In the genomic region with DNA sequence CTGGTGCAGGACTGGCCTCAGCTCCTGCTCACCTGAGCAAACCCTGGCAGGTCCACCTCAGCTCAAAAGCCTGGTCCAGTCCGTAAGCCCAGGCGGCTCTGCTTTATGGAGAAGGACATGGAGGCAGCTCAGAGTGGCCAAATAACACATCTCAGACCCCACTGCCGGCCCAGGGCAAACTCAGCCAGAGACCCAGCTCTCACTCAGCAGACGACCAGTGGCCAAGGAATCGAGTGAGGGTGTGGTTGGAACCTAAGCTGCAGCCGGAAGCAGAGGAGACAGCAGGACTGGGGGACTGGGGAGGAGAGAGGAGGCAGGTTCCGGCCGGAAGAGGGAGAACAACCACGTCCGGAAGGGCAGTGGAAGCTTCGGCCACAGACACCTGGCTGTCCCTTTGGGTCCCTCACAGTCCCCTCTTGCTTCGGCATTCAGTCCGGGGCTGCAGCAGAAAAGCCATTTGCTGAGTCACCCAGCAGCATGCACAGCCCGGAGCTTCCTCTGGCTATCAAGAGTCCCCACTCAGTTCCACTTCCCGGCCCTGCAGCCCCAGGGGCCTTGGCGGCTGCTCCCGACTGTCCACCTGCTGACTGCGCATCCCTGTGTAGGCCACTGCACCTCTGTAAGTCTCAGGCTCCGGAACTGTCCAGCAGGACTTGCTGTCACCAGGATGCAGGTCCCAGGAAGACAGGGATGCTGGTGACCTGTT, we compare ENCODE assay signal across 1 cellular context.
TF ChIP-seq lines count a peak whose summit lies in the region.

No MANE protein-coding gene starts in this region.

TF ChIP-seq in K562, 482 proteins besides CTCF, POLR2A, EP300 and RAD21 (continued from another document and continues in another):
- TF ChIP-seq, protein P1, sequence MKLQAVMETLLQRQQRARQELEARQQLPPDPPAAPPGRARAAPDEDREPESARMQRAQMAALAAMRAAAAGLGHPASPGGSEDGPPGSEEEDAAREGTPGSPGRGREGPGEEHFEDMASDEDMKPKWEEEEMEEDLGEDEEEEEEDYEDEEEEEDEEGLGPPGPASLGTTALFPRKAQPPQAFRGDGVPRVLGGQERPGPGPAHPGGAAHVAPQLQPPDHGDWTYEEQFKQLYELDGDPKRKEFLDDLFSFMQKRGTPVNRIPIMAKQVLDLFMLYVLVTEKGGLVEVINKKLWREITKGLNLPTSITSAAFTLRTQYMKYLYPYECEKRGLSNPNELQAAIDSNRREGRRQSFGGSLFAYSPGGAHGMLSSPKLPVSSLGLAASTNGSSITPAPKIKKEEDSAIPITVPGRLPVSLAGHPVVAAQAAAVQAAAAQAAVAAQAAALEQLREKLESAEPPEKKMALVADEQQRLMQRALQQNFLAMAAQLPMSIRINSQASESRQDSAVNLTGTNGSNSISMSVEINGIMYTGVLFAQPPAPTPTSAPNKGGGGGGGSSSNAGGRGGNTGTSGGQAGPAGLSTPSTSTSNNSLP (IDR thresholded peaks at IDR 0.05; ENCODE audit: borderline replicate concordance, low read depth, low read length), result no peak
- TF ChIP-seq, protein P2, sequence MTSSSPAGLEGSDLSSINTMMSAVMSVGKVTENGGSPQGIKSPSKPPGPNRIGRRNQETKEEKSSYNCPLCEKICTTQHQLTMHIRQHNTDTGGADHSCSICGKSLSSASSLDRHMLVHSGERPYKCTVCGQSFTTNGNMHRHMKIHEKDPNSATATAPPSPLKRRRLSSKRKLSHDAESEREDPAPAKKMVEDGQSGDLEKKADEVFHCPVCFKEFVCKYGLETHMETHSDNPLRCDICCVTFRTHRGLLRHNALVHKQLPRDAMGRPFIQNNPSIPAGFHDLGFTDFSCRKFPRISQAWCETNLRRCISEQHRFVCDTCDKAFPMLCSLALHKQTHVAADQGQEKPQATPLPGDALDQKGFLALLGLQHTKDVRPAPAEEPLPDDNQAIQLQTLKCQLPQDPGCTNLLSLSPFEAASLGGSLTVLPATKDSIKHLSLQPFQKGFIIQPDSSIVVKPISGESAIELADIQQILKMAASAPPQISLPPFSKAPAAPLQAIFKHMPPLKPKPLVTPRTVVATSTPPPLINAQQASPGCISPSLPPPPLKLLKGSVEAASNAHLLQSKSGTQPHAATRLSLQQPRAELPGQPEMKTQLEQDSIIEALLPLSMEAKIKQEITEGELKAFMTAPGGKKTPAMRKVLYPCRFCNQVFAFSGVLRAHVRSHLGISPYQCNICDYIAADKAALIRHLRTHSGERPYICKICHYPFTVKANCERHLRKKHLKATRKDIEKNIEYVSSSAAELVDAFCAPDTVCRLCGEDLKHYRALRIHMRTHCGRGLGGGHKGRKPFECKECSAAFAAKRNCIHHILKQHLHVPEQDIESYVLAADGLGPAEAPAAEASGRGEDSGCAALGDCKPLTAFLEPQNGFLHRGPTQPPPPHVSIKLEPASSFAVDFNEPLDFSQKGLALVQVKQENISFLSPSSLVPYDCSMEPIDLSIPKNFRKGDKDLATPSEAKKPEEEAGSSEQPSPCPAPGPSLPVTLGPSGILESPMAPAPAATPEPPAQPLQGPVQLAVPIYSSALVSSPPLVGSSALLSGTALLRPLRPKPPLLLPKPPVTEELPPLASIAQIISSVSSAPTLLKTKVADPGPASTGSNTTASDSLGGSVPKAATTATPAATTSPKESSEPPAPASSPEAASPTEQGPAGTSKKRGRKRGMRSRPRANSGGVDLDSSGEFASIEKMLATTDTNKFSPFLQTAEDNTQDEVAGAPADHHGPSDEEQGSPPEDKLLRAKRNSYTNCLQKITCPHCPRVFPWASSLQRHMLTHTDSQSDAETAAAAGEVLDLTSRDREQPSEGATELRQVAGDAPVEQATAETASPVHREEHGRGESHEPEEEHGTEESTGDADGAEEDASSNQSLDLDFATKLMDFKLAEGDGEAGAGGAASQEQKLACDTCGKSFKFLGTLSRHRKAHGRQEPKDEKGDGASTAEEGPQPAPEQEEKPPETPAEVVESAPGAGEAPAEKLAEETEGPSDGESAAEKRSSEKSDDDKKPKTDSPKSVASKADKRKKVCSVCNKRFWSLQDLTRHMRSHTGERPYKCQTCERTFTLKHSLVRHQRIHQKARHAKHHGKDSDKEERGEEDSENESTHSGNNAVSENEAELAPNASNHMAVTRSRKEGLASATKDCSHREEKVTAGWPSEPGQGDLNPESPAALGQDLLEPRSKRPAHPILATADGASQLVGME (CRISPR knock-in tag; IDR thresholded peaks at IDR 0.05), result no peak
- TF ChIP-seq FOXJ2 (tag; IDR thresholded peaks at IDR 0.05), result no peak
- TF ChIP-seq ZSCAN29 (IDR thresholded peaks at IDR 0.05), result no peak
- TF ChIP-seq TAF15 (IDR thresholded peaks at IDR 0.05; ENCODE audit: low read depth, low read length), result no peak
- TF ChIP-seq, protein P3, sequence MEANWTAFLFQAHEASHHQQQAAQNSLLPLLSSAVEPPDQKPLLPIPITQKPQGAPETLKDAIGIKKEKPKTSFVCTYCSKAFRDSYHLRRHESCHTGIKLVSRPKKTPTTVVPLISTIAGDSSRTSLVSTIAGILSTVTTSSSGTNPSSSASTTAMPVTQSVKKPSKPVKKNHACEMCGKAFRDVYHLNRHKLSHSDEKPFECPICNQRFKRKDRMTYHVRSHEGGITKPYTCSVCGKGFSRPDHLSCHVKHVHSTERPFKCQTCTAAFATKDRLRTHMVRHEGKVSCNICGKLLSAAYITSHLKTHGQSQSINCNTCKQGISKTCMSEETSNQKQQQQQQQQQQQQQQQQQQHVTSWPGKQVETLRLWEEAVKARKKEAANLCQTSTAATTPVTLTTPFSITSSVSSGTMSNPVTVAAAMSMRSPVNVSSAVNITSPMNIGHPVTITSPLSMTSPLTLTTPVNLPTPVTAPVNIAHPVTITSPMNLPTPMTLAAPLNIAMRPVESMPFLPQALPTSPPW (CRISPR knock-in tag; IDR thresholded peaks at IDR 0.05), result no peak
- no peak for TF ChIP-seq NR2C1 (IDR thresholded peaks at IDR 0.05)
- peak; percentile 45 for TF ChIP-seq NR2C1 (tag; IDR thresholded peaks at IDR 0.05)
- no peak for TF ChIP-seq FOXK1 (CRISPR knock-in tag; IDR thresholded peaks at IDR 0.05; ENCODE audit: borderline replicate concordance)
- TF ChIP-seq ZNF79 (CRISPR knock-in tag; IDR thresholded peaks at IDR 0.05; ENCODE audit: low read depth), result no peak
- TF ChIP-seq, protein P4, sequence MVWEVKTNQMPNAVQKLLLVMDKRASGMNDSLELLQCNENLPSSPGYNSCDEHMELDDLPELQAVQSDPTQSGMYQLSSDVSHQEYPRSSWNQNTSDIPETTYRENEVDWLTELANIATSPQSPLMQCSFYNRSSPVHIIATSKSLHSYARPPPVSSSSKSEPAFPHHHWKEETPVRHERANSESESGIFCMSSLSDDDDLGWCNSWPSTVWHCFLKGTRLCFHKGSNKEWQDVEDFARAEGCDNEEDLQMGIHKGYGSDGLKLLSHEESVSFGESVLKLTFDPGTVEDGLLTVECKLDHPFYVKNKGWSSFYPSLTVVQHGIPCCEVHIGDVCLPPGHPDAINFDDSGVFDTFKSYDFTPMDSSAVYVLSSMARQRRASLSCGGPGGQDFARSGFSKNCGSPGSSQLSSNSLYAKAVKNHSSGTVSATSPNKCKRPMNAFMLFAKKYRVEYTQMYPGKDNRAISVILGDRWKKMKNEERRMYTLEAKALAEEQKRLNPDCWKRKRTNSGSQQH (CRISPR knock-in tag; IDR thresholded peaks at IDR 0.05), result no peak
- peak; percentile 95 for TF ChIP-seq ETV1 (tag; conservative IDR thresholded peaks at IDR 0.05; ENCODE audit: low read depth)
- TF ChIP-seq, protein P5, sequence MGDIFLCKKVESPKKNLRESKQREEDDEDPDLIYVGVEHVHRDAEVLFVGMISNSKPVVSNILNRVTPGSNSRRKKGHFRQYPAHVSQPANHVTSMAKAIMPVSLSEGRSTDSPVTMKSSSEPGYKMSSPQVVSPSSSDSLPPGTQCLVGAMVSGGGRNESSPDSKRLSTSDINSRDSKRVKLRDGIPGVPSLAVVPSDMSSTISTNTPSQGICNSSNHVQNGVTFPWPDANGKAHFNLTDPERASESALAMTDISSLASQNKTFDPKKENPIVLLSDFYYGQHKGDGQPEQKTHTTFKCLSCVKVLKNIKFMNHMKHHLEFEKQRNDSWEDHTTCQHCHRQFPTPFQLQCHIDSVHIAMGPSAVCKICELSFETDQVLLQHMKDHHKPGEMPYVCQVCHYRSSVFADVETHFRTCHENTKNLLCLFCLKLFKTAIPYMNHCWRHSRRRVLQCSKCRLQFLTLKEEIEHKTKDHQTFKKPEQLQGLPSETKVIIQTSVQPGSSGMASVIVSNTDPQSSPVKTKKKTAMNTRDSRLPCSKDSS (IDR thresholded peaks at IDR 0.05; ENCODE audit: low read depth, partially characterized antibody), result no peak
- TF ChIP-seq SMAD4 (CRISPR knock-in tag; conservative IDR thresholded peaks at IDR 0.05), result peak; percentile 91
- TF ChIP-seq, protein P6, sequence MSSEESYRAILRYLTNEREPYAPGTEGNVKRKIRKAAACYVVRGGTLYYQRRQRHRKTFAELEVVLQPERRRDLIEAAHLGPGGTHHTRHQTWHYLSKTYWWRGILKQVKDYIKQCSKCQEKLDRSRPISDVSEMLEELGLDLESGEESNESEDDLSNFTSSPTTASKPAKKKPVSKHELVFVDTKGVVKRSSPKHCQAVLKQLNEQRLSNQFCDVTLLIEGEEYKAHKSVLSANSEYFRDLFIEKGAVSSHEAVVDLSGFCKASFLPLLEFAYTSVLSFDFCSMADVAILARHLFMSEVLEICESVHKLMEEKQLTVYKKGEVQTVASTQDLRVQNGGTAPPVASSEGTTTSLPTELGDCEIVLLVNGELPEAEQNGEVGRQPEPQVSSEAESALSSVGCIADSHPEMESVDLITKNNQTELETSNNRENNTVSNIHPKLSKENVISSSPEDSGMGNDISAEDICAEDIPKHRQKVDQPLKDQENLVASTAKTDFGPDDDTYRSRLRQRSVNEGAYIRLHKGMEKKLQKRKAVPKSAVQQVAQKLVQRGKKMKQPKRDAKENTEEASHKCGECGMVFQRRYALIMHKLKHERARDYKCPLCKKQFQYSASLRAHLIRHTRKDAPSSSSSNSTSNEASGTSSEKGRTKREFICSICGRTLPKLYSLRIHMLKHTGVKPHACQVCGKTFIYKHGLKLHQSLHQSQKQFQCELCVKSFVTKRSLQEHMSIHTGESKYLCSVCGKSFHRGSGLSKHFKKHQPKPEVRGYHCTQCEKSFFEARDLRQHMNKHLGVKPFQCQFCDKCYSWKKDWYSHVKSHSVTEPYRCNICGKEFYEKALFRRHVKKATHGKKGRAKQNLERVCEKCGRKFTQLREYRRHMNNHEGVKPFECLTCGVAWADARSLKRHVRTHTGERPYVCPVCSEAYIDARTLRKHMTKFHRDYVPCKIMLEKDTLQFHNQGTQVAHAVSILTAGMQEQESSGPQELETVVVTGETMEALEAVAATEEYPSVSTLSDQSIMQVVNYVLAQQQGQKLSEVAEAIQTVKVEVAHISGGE (CRISPR knock-in tag; IDR thresholded peaks at IDR 0.05), result peak in 2 of 3 experiments; percentile 89 to 98; a peak in 4 of 6 replicates
- TF ChIP-seq BRD4 (IDR thresholded peaks at IDR 0.05), result no peak
- TF ChIP-seq, protein P7, sequence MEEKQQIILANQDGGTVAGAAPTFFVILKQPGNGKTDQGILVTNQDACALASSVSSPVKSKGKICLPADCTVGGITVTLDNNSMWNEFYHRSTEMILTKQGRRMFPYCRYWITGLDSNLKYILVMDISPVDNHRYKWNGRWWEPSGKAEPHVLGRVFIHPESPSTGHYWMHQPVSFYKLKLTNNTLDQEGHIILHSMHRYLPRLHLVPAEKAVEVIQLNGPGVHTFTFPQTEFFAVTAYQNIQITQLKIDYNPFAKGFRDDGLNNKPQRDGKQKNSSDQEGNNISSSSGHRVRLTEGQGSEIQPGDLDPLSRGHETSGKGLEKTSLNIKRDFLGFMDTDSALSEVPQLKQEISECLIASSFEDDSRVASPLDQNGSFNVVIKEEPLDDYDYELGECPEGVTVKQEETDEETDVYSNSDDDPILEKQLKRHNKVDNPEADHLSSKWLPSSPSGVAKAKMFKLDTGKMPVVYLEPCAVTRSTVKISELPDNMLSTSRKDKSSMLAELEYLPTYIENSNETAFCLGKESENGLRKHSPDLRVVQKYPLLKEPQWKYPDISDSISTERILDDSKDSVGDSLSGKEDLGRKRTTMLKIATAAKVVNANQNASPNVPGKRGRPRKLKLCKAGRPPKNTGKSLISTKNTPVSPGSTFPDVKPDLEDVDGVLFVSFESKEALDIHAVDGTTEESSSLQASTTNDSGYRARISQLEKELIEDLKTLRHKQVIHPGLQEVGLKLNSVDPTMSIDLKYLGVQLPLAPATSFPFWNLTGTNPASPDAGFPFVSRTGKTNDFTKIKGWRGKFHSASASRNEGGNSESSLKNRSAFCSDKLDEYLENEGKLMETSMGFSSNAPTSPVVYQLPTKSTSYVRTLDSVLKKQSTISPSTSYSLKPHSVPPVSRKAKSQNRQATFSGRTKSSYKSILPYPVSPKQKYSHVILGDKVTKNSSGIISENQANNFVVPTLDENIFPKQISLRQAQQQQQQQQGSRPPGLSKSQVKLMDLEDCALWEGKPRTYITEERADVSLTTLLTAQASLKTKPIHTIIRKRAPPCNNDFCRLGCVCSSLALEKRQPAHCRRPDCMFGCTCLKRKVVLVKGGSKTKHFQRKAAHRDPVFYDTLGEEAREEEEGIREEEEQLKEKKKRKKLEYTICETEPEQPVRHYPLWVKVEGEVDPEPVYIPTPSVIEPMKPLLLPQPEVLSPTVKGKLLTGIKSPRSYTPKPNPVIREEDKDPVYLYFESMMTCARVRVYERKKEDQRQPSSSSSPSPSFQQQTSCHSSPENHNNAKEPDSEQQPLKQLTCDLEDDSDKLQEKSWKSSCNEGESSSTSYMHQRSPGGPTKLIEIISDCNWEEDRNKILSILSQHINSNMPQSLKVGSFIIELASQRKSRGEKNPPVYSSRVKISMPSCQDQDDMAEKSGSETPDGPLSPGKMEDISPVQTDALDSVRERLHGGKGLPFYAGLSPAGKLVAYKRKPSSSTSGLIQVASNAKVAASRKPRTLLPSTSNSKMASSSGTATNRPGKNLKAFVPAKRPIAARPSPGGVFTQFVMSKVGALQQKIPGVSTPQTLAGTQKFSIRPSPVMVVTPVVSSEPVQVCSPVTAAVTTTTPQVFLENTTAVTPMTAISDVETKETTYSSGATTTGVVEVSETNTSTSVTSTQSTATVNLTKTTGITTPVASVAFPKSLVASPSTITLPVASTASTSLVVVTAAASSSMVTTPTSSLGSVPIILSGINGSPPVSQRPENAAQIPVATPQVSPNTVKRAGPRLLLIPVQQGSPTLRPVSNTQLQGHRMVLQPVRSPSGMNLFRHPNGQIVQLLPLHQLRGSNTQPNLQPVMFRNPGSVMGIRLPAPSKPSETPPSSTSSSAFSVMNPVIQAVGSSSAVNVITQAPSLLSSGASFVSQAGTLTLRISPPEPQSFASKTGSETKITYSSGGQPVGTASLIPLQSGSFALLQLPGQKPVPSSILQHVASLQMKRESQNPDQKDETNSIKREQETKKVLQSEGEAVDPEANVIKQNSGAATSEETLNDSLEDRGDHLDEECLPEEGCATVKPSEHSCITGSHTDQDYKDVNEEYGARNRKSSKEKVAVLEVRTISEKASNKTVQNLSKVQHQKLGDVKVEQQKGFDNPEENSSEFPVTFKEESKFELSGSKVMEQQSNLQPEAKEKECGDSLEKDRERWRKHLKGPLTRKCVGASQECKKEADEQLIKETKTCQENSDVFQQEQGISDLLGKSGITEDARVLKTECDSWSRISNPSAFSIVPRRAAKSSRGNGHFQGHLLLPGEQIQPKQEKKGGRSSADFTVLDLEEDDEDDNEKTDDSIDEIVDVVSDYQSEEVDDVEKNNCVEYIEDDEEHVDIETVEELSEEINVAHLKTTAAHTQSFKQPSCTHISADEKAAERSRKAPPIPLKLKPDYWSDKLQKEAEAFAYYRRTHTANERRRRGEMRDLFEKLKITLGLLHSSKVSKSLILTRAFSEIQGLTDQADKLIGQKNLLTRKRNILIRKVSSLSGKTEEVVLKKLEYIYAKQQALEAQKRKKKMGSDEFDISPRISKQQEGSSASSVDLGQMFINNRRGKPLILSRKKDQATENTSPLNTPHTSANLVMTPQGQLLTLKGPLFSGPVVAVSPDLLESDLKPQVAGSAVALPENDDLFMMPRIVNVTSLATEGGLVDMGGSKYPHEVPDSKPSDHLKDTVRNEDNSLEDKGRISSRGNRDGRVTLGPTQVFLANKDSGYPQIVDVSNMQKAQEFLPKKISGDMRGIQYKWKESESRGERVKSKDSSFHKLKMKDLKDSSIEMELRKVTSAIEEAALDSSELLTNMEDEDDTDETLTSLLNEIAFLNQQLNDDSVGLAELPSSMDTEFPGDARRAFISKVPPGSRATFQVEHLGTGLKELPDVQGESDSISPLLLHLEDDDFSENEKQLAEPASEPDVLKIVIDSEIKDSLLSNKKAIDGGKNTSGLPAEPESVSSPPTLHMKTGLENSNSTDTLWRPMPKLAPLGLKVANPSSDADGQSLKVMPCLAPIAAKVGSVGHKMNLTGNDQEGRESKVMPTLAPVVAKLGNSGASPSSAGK (IDR thresholded peaks at IDR 0.05), result 0 out of 2 replicates have a peak, but pooled peaks have one; percentile 17
- TF ChIP-seq HMG20B (CRISPR knock-in tag; IDR thresholded peaks at IDR 0.05), result no peak
